24 cellular contexts compared by ENCODE assay signal in the genomic region with DNA sequence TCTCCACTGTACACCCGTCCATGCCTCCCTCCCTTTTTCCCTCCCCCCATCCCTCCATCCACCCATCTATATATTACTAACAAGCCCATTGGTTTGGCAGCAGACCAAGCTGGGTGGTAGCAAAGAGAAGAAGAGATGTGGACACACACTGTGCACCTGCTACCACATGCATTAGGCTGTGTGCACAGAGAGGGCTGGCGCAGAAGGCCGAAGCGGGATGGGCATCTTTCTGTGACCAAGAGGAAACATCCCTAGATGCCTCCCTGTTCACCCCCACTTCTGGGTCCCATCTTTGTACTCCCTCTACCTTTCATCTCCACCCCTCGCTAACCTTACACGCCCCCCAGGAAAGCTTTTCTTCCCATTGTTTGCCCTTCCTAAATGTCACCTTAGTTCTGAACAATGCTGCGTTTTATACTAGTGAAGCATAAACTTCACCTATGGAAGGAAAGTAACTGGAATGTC.
A peak's percentile ranks its signal among the peaks of the same experiment; 100 is the strongest.
DNase-seq lines count a peak whose midpoint lies in the region; ATAC-seq and TF ChIP-seq lines count a peak whose summit lies in the region.
"Had no signal": no experiment of that assay in that cellular context is flagged by ENCODE, and none has a peak within 500 bp of the region (broad histone marks: within the 10 kb centered on the region; RNA-seq: fewer than 3 reads in every experiment).

No MANE protein-coding gene starts in this region.

- DNase-seq in DMS153 (lab: John Stamatoyannopoulos, UW): peak; percentile 80
- no peak for DNase-seq in DMS153 treated with DMSO at 0.1 percent for 48 hours (lab: John Stamatoyannopoulos, UW; ENCODE audit: unreplicated experiment)
- DNase-seq in NCI-H1105 (lab: John Stamatoyannopoulos, UW): peak; percentile 55
- DNase-seq in dorsolateral prefrontal cortex: no peak
- no peak for DNase-seq in progenitor cell of endocrine pancreas (ENCODE audit: low spot score, unreplicated experiment)
- no peak for DNase-seq in hippocampal formation (lab: John Stamatoyannopoulos, UW)
- DNase-seq: activated CD4-positive, CD25-positive, alpha-beta regulatory T cell treated with anti-CD3 and anti-CD28 coated beads, Interleukin-2, amount 50 U/mL, for 72 hours; activated CD8-positive, alpha-beta T cell treated with anti-CD3 and anti-CD28 coated beads, Interleukin-2, amount 10 ng/mL, durations not matched to agents 7 days and 5 days; activated naive CD4-positive, alpha-beta T cell; activated T-cell treated with anti-CD3 and anti-CD28 coated beads, Interleukin-2, amount 50 U/mL, for 1 hour; CD8-positive, alpha-beta memory T cell; kidney glomerular epithelial cell; NCI-H2227 treated with DMSO at 0.1 percent for 48 hours; stimulated activated CD4-positive, alpha-beta T cell treated with anti-CD3 and anti-CD28 coated beads, Interleukin-1b, Interleukin-23, amount 100 ng/mL, for 48 hours; stimulated activated naive CD4-positive, alpha-beta T cell; transverse colon had no signal

- peak overlapping the region; percentile 5 for H3K4me3 Mint-ChIP-seq in progenitor cell of endocrine pancreas (ENCODE audit: low read depth)
- H3K4me3 Mint-ChIP-seq: activated CD8-positive, alpha-beta T cell treated with anti-CD3 and anti-CD28 coated beads, Interleukin-2, amount 10 ng/mL, durations not matched to agents 7 days and 5 days; CD8-positive, alpha-beta memory T cell; central memory CD8-positive, alpha-beta T cell; mesothelial cell of epicardium; natural killer cell treated with Interleukin-12 subunit alpha and Interleukin-12 subunit beta and Interleukin-15 and Interleukin-18, amount 100 ng/mL, for 72 hours had no signal

- H3K27me3 ChIP-seq in dorsolateral prefrontal cortex: no peaks in the 10 kb centered on the region
- H3K27me3 ChIP-seq: gastrocnemius medialis, transverse colon had no signal

- H3K27ac ChIP-seq in dorsolateral prefrontal cortex: peak overlapping the region in 32 of 59 donors; percentile 4 to 88 (median 70)
- H3K27ac ChIP-seq: 22Rv1, gastrocnemius medialis, parathyroid adenoma had no signal

- H3K9me3 Mint-ChIP-seq in progenitor cell of endocrine pancreas (ENCODE audit: low read depth): no peaks in the 10 kb centered on the region
- H3K9me3 Mint-ChIP-seq: central memory CD8-positive, alpha-beta T cell; mesothelial cell of epicardium; natural killer cell treated with Interleukin-12 subunit alpha and Interleukin-12 subunit beta and Interleukin-15 and Interleukin-18, amount 100 ng/mL, for 72 hours had no signal

- H3K4me3 ChIP-seq in dorsolateral prefrontal cortex: peak overlapping the region in 15 of 59 donors; percentile 0 to 49 (median 32)
- H3K4me3 ChIP-seq: gastrocnemius medialis, transverse colon had no signal

- intact Hi-C loops in dorsolateral prefrontal cortex (cut with DNase I): loop anchor here in 1 of 2 donors (2.0 kb wide), 1 partner anchor 79 kb away; no protein-coding TSS in a partner anchor

- H3K36me3 Mint-ChIP-seq in progenitor cell of endocrine pancreas (ENCODE audit: insufficient read depth): no peaks in the 10 kb centered on the region
- H3K36me3 Mint-ChIP-seq: CD8-positive, alpha-beta memory T cell; mesothelial cell of epicardium; natural killer cell treated with Interleukin-12 subunit alpha and Interleukin-12 subunit beta and Interleukin-15 and Interleukin-18, amount 100 ng/mL, for 72 hours had no signal

- peak overlapping the region; percentile 87 for H3K27ac Mint-ChIP-seq in progenitor cell of endocrine pancreas
- H3K27ac Mint-ChIP-seq: activated CD8-positive, alpha-beta T cell treated with anti-CD3 and anti-CD28 coated beads, Interleukin-2, amount 10 ng/mL, durations not matched to agents 7 days and 5 days; CD8-positive, alpha-beta memory T cell; mesothelial cell of epicardium; natural killer cell treated with Interleukin-12 subunit alpha and Interleukin-12 subunit beta and Interleukin-15 and Interleukin-18, amount 100 ng/mL, for 72 hours had no signal

- H3K4me1 Mint-ChIP-seq in progenitor cell of endocrine pancreas (ENCODE audit: low read depth): peaks cover 41% of the 10 kb centered on the region
- H3K4me1 Mint-ChIP-seq: CD8-positive, alpha-beta memory T cell had no signal

- no peak for ATAC-seq in HG02763 (IDR thresholded peaks at IDR 0.05; ENCODE audit: unreplicated experiment)
- ATAC-seq in GM18519 (IDR thresholded peaks at IDR 0.05; ENCODE audit: low FRiP score, unreplicated experiment): no peak
- ATAC-seq: activated CD8-positive, alpha-beta T cell treated with anti-CD3 and anti-CD28 coated beads, Interleukin-2, amount 10 ng/mL, durations not matched to agents 7 days and 5 days had no signal

- H3K27me3 Mint-ChIP-seq in progenitor cell of endocrine pancreas: no peaks in the 10 kb centered on the region

- no peak for TF ChIP-seq CTCF in dorsolateral prefrontal cortex (IDR thresholded peaks at IDR 0.05 in 54 of 56, conservative IDR thresholded peaks at IDR 0.05 in 2 of 56; ENCODE audit: low read depth in 1 of 56, partially characterized antibody in 56 of 56)
- no peak for TF ChIP-seq CTCF in progenitor cell of endocrine pancreas (IDR thresholded peaks at IDR 0.05; ENCODE audit: unreplicated experiment)

Comparison
In these comparisons a context has a peak if more than half of its experiments do, and no peak if none do; other contexts are left out.
1. DNase-seq: peak in DMS153 (single experiment) and NCI-H1105 (single experiment); none in DMS153 treated with DMSO at 0.1 percent for 48 hours (single experiment), dorsolateral prefrontal cortex (0 of 10), progenitor cell of endocrine pancreas (single experiment) and hippocampal formation (0 of 2).